1 cellular context compared by ENCODE assay signal in genomic region chr11:73566422-73566821, GRCh38.
TF ChIP-seq lines count a peak whose summit lies in the region.

No MANE protein-coding gene starts in this region.

TF ChIP-seq in SK-N-SH, 30 proteins besides CTCF, POLR2A, EP300 and RAD21 (continued from another document):
- TF ChIP-seq NRF1 (IDR thresholded peaks at IDR 0.05; ENCODE audit: low read depth, low read length) (no peak), TEAD4 (IDR thresholded peaks at IDR 0.05; ENCODE audit: borderline replicate concordance, insufficient read depth) (no peak)
